1 cellular context compared by ENCODE assay signal in the genomic region with DNA sequence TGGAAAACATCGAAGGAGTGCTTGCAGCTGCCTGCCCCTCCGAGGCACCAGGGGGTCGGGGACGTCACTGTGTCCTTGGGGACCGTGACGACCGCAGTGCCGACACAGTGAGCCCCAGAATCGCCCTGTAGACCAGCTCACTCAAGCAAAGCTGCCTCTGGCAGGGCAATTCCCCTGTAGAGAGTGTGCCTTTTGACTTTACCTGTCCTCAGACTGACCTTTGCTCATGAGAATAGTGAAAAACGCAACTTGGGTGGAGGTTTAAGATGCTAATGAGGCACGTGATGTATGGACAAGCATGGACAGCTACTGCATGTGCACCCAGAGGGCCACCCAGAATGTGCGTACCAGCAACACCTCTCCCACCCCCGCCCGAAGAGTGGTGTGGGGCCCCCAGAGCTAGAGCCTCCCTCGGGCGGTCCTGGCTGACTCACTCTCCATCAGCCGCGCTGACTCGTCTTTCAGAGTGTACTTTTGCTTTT.
TF ChIP-seq lines count a peak whose summit lies in the region.

No MANE protein-coding gene starts in this region.

TF ChIP-seq in GM12878, 131 proteins besides CTCF, POLR2A, EP300 and RAD21 (continued from another document and continues in another):
- TF ChIP-seq, protein P1, sequence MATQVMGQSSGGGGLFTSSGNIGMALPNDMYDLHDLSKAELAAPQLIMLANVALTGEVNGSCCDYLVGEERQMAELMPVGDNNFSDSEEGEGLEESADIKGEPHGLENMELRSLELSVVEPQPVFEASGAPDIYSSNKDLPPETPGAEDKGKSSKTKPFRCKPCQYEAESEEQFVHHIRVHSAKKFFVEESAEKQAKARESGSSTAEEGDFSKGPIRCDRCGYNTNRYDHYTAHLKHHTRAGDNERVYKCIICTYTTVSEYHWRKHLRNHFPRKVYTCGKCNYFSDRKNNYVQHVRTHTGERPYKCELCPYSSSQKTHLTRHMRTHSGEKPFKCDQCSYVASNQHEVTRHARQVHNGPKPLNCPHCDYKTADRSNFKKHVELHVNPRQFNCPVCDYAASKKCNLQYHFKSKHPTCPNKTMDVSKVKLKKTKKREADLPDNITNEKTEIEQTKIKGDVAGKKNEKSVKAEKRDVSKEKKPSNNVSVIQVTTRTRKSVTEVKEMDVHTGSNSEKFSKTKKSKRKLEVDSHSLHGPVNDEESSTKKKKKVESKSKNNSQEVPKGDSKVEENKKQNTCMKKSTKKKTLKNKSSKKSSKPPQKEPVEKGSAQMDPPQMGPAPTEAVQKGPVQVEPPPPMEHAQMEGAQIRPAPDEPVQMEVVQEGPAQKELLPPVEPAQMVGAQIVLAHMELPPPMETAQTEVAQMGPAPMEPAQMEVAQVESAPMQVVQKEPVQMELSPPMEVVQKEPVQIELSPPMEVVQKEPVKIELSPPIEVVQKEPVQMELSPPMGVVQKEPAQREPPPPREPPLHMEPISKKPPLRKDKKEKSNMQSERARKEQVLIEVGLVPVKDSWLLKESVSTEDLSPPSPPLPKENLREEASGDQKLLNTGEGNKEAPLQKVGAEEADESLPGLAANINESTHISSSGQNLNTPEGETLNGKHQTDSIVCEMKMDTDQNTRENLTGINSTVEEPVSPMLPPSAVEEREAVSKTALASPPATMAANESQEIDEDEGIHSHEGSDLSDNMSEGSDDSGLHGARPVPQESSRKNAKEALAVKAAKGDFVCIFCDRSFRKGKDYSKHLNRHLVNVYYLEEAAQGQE (IDR thresholded peaks at IDR 0.05; ENCODE audit: low read depth, low read length), result no peak
- TF ChIP-seq MYC (IDR thresholded peaks at IDR 0.05; ENCODE audit: insufficient read depth, insufficient read length, insufficient replicate concordance, low read length, severe bottlenecking) (no peak), NR2F1 (conservative IDR thresholded peaks at IDR 0.05) (peak; percentile 81), BHLHE40 (IDR thresholded peaks at IDR 0.05; ENCODE audit: borderline replicate concordance in 1 of 2, low read depth in 2 of 2, low read length in 1 of 2) (peak; percentile 92 to 98), EED (IDR thresholded peaks at IDR 0.05; ENCODE audit: low read depth) (no peak), KAT2A (conservative IDR thresholded peaks at IDR 0.05; ENCODE audit: control insufficient read depth, low read depth, low read length) (no peak), KLF5 (IDR thresholded peaks at IDR 0.05; ENCODE audit: partially characterized antibody) (no peak), IRF4 (IDR thresholded peaks at IDR 0.05; ENCODE audit: low read depth, low read length) (no peak), TCF12 (IDR thresholded peaks at IDR 0.05; ENCODE audit: low read depth, low read length) (no peak), ZSCAN29 (IDR thresholded peaks at IDR 0.05) (no peak), STAT3 (IDR thresholded peaks at IDR 0.05; ENCODE audit: low read depth, low read length) (no peak), FOXM1 (IDR thresholded peaks at IDR 0.05; ENCODE audit: low read depth, low read length) (no peak), ZNF24 (IDR thresholded peaks at IDR 0.05) (no peak), NR2C1 (IDR thresholded peaks at IDR 0.05) (no peak), NFXL1 (IDR thresholded peaks at IDR 0.05; ENCODE audit: borderline replicate concordance) (no peak), GABPA (IDR thresholded peaks at IDR 0.05; ENCODE audit: low read depth) (no peak), SUPT20H (IDR thresholded peaks at IDR 0.05; ENCODE audit: borderline replicate concordance, control insufficient read depth, low read depth, low read length) (no peak), RCOR1 (conservative IDR thresholded peaks at IDR 0.05; ENCODE audit: low read depth, low read length) (no peak), RFX5 (IDR thresholded peaks at IDR 0.05; ENCODE audit: low read depth, low read length) (no peak), HCFC1 (IDR thresholded peaks at IDR 0.05; ENCODE audit: low read length) (no peak), CEBPB (IDR thresholded peaks at IDR 0.05; ENCODE audit: borderline replicate concordance in 1 of 2, low read depth in 2 of 2, low read length in 2 of 2) (no peak), RELA (IDR thresholded peaks at IDR 0.05; ENCODE audit: borderline replicate concordance, partially characterized antibody) (no peak), JUND (IDR thresholded peaks at IDR 0.05; ENCODE audit: low read depth, low read length) (no peak), IKZF1 (conservative IDR thresholded peaks at IDR 0.05) (peak; percentile 33; the same call in 1 of the 2 replicates), STAT1 (conservative IDR thresholded peaks at IDR 0.05) (no peak), POLR2AphosphoS2 (IDR thresholded peaks at IDR 0.05; ENCODE audit: low read depth, low read length) (no peak), CBFB (IDR thresholded peaks at IDR 0.05; ENCODE audit: low read depth) (no peak), NR2C2 (IDR thresholded peaks at IDR 0.05; ENCODE audit: borderline replicate concordance, control insufficient read depth, insufficient read length, low read depth) (no peak), FOS (IDR thresholded peaks at IDR 0.05; ENCODE audit: borderline replicate concordance, extremely low read depth, insufficient read length) (no peak)
- TF ChIP-seq, protein P2, sequence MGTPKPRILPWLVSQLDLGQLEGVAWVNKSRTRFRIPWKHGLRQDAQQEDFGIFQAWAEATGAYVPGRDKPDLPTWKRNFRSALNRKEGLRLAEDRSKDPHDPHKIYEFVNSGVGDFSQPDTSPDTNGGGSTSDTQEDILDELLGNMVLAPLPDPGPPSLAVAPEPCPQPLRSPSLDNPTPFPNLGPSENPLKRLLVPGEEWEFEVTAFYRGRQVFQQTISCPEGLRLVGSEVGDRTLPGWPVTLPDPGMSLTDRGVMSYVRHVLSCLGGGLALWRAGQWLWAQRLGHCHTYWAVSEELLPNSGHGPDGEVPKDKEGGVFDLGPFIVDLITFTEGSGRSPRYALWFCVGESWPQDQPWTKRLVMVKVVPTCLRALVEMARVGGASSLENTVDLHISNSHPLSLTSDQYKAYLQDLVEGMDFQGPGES (IDR thresholded peaks at IDR 0.05), result no peak
- TF ChIP-seq, protein P3, sequence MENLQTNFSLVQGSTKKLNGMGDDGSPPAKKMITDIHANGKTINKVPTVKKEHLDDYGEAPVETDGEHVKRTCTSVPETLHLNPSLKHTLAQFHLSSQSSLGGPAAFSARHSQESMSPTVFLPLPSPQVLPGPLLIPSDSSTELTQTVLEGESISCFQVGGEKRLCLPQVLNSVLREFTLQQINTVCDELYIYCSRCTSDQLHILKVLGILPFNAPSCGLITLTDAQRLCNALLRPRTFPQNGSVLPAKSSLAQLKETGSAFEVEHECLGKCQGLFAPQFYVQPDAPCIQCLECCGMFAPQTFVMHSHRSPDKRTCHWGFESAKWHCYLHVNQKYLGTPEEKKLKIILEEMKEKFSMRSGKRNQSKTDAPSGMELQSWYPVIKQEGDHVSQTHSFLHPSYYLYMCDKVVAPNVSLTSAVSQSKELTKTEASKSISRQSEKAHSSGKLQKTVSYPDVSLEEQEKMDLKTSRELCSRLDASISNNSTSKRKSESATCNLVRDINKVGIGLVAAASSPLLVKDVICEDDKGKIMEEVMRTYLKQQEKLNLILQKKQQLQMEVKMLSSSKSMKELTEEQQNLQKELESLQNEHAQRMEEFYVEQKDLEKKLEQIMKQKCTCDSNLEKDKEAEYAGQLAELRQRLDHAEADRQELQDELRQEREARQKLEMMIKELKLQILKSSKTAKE (IDR thresholded peaks at IDR 0.05; ENCODE audit: low read depth, poor library complexity, severe bottlenecking), result peak; percentile 60
- TF ChIP-seq, protein P4, sequence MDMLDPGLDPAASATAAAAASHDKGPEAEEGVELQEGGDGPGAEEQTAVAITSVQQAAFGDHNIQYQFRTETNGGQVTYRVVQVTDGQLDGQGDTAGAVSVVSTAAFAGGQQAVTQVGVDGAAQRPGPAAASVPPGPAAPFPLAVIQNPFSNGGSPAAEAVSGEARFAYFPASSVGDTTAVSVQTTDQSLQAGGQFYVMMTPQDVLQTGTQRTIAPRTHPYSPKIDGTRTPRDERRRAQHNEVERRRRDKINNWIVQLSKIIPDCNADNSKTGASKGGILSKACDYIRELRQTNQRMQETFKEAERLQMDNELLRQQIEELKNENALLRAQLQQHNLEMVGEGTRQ (IDR thresholded peaks at IDR 0.05; ENCODE audit: borderline replicate concordance, low read depth, low read length), result peak; percentile 45; the same call in 1 of the 2 replicates
- TF ChIP-seq, protein P5, sequence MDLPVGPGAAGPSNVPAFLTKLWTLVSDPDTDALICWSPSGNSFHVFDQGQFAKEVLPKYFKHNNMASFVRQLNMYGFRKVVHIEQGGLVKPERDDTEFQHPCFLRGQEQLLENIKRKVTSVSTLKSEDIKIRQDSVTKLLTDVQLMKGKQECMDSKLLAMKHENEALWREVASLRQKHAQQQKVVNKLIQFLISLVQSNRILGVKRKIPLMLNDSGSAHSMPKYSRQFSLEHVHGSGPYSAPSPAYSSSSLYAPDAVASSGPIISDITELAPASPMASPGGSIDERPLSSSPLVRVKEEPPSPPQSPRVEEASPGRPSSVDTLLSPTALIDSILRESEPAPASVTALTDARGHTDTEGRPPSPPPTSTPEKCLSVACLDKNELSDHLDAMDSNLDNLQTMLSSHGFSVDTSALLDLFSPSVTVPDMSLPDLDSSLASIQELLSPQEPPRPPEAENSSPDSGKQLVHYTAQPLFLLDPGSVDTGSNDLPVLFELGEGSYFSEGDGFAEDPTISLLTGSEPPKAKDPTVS (IDR thresholded peaks at IDR 0.05; ENCODE audit: low read depth, low read length), result no peak
- TF ChIP-seq, protein P6, sequence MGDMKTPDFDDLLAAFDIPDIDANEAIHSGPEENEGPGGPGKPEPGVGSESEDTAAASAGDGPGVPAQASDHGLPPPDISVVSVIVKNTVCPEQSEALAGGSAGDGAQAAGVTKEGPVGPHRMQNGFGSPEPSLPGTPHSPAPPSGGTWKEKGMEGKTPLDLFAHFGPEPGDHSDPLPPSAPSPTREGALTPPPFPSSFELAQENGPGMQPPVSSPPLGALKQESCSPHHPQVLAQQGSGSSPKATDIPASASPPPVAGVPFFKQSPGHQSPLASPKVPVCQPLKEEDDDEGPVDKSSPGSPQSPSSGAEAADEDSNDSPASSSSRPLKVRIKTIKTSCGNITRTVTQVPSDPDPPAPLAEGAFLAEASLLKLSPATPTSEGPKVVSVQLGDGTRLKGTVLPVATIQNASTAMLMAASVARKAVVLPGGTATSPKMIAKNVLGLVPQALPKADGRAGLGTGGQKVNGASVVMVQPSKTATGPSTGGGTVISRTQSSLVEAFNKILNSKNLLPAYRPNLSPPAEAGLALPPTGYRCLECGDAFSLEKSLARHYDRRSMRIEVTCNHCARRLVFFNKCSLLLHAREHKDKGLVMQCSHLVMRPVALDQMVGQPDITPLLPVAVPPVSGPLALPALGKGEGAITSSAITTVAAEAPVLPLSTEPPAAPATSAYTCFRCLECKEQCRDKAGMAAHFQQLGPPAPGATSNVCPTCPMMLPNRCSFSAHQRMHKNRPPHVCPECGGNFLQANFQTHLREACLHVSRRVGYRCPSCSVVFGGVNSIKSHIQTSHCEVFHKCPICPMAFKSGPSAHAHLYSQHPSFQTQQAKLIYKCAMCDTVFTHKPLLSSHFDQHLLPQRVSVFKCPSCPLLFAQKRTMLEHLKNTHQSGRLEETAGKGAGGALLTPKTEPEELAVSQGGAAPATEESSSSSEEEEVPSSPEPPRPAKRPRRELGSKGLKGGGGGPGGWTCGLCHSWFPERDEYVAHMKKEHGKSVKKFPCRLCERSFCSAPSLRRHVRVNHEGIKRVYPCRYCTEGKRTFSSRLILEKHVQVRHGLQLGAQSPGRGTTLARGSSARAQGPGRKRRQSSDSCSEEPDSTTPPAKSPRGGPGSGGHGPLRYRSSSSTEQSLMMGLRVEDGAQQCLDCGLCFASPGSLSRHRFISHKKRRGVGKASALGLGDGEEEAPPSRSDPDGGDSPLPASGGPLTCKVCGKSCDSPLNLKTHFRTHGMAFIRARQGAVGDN (IDR thresholded peaks at IDR 0.05), result no peak
- TF ChIP-seq, protein P7, sequence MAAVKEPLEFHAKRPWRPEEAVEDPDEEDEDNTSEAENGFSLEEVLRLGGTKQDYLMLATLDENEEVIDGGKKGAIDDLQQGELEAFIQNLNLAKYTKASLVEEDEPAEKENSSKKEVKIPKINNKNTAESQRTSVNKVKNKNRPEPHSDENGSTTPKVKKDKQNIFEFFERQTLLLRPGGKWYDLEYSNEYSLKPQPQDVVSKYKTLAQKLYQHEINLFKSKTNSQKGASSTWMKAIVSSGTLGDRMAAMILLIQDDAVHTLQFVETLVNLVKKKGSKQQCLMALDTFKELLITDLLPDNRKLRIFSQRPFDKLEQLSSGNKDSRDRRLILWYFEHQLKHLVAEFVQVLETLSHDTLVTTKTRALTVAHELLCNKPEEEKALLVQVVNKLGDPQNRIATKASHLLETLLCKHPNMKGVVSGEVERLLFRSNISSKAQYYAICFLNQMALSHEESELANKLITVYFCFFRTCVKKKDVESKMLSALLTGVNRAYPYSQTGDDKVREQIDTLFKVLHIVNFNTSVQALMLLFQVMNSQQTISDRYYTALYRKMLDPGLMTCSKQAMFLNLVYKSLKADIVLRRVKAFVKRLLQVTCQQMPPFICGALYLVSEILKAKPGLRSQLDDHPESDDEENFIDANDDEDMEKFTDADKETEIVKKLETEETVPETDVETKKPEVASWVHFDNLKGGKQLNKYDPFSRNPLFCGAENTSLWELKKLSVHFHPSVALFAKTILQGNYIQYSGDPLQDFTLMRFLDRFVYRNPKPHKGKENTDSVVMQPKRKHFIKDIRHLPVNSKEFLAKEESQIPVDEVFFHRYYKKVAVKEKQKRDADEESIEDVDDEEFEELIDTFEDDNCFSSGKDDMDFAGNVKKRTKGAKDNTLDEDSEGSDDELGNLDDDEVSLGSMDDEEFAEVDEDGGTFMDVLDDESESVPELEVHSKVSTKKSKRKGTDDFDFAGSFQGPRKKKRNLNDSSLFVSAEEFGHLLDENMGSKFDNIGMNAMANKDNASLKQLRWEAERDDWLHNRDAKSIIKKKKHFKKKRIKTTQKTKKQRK (IDR thresholded peaks at IDR 0.05; ENCODE audit: low read depth, low read length), result no peak
- TF ChIP-seq, protein P8, sequence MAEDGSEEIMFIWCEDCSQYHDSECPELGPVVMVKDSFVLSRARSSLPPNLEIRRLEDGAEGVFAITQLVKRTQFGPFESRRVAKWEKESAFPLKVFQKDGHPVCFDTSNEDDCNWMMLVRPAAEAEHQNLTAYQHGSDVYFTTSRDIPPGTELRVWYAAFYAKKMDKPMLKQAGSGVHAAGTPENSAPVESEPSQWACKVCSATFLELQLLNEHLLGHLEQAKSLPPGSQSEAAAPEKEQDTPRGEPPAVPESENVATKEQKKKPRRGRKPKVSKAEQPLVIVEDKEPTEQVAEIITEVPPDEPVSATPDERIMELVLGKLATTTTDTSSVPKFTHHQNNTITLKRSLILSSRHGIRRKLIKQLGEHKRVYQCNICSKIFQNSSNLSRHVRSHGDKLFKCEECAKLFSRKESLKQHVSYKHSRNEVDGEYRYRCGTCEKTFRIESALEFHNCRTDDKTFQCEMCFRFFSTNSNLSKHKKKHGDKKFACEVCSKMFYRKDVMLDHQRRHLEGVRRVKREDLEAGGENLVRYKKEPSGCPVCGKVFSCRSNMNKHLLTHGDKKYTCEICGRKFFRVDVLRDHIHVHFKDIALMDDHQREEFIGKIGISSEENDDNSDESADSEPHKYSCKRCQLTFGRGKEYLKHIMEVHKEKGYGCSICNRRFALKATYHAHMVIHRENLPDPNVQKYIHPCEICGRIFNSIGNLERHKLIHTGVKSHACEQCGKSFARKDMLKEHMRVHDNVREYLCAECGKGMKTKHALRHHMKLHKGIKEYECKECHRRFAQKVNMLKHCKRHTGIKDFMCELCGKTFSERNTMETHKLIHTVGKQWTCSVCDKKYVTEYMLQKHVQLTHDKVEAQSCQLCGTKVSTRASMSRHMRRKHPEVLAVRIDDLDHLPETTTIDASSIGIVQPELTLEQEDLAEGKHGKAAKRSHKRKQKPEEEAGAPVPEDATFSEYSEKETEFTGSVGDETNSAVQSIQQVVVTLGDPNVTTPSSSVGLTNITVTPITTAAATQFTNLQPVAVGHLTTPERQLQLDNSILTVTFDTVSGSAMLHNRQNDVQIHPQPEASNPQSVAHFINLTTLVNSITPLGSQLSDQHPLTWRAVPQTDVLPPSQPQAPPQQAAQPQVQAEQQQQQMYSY (CRISPR knock-in tag; IDR thresholded peaks at IDR 0.05), result no peak
